ENCODE assay signal across 1 cellular context in genomic region chr3:129195731-129196256, GRCh38.
TF ChIP-seq lines count a peak whose summit lies in the region.

No MANE protein-coding gene starts in this region.

TF ChIP-seq in HCT116, 20 proteins besides CTCF, POLR2A, EP300 and RAD21 (continued from another document):
- no peak for TF ChIP-seq ZFX (IDR thresholded peaks at IDR 0.05)
